In genomic region chr12:59834659-59835474, GRCh38 we compare ENCODE assay signal across 9 cellular contexts.
DNase-seq lines count a peak whose midpoint lies in the region; ATAC-seq and TF ChIP-seq lines count a peak whose summit lies in the region.
"Had no signal": no experiment of that assay in that cellular context is flagged by ENCODE, and none has a peak within 500 bp of the region (broad histone marks: within the 10 kb centered on the region; RNA-seq: fewer than 3 reads in every experiment).

No MANE protein-coding gene starts in this region.

- no peak for DNase-seq in AG09309 (ENCODE audit: low read depth)
- DNase-seq in MV-4-11 (lab: John Stamatoyannopoulos, UW): peak; percentile 2
- DNase-seq in dermis blood vessel endothelial cell: peak; percentile 21
- peak; percentile 37 for DNase-seq in pons (ENCODE audit: low spot score)
- DNase-seq in NK-92 (lab: John Stamatoyannopoulos, UW; ENCODE audit: unreplicated experiment): no peak
- no peak for DNase-seq in DMS79 (lab: John Stamatoyannopoulos, UW)
- no peak for DNase-seq in NCI-H2171 treated with DMSO at 0.1 percent for 48 hours (lab: John Stamatoyannopoulos, UW)
- DNase-seq: activated naive CD8-positive, alpha-beta T cell treated with anti-CD3 and anti-CD28 coated beads, Interleukin-2, amount 10 ng/mL, durations not matched to agents 7 days and 5 days had no signal

- ATAC-seq in GM18511 (IDR thresholded peaks at IDR 0.05; ENCODE audit: unreplicated experiment): peak; percentile 76

- no peak overlapping the region for H3K4me3 ChIP-seq in AG09309 (ENCODE audit: control insufficient read depth, low read depth, low read length)

- peak; percentile 45 for TF ChIP-seq CTCF in AG09309 (IDR thresholded peaks at IDR 0.05; ENCODE audit: control insufficient read depth, insufficient read depth, low read depth, low read length, missing control alignments)

Comparison
In these comparisons a context has a peak if more than half of its experiments do, and no peak if none do; other contexts are left out.
1. DNase-seq: peak in MV-4-11 (single experiment), dermis blood vessel endothelial cell (single experiment) and pons (single experiment); none in AG09309 (single experiment), NK-92 (single experiment), DMS79 (single experiment) and NCI-H2171 treated with DMSO at 0.1 percent for 48 hours (single experiment).